Comparison of ENCODE assay signal across 12 cellular contexts in genomic region chr17:43662432-43663141, GRCh38. TPM values are rescaled to one million over a fixed set of nuclear protein-coding genes. Genes with fewer than 3 reads are reported as not detected.
DNase-seq lines count a peak whose midpoint lies in the region; ATAC-seq and TF ChIP-seq lines count a peak whose summit lies in the region.
"Had no signal": no experiment of that assay in that cellular context is flagged by ENCODE, and none has a peak within 500 bp of the region (broad histone marks: within the 10 kb centered on the region; RNA-seq: fewer than 3 reads in every experiment).

No MANE protein-coding gene starts in this region.

- ATAC-seq in Right ventricle myocardium superior (ENCODE audit: poor library complexity): no peak

- no TSS peak for BruUV-seq in PC-9 (replicated peaks; lab: Mats Ljungman, UMichigan)

- TF ChIP-seq CTCF in right atrium auricular region (IDR thresholded peaks at IDR 0.05): no peak
- TF ChIP-seq CTCF in PC-9 (conservative IDR thresholded peaks at IDR 0.05): no peak
- TF ChIP-seq CTCF in type B pancreatic cell (conservative IDR thresholded peaks at IDR 0.05): no peak
- TF ChIP-seq CTCF in CD14-positive monocyte (IDR thresholded peaks at IDR 0.05): no peak

- H3K4me3 ChIP-seq in right atrium auricular region (no peak overlapping the region), PC-9 (no peak overlapping the region)
- H3K4me3 ChIP-seq: HAP-1 had no signal

- H3K9me2 ChIP-seq in PC-9 (ENCODE audit: insufficient read depth): no peaks in the 10 kb centered on the region

- POLR2A ChIA-PET in PC-9 (lab: Charles Lee; ENCODE audit: unreplicated experiment): no interaction called here

- peak overlapping the region; percentile 86 for H3K4me3 Mint-ChIP-seq in type B pancreatic cell
- peak overlapping the region in 1 of 2 donors; percentile 20 for H3K4me3 Mint-ChIP-seq in CD14-positive monocyte

- no peaks in the 10 kb centered on the region for H3K36me3 Mint-ChIP-seq in type B pancreatic cell
- H3K36me3 Mint-ChIP-seq in CD14-positive monocyte: no peaks in the 10 kb centered on the region

- H3K27me3 ChIP-seq in right atrium auricular region (no peaks in the 10 kb centered on the region), PC-9 (ENCODE audit: insufficient read depth, low read depth) (no peaks in the 10 kb centered on the region)

- DNase-seq in right atrium auricular region (ENCODE audit: low spot score) (no peak), Right ventricle myocardium superior (no peak), PC-9 (no peak), iPS-NIHi11 (ENCODE audit: low spot score) (peak; percentile 46), type B pancreatic cell (ENCODE audit: extremely low spot score, unreplicated experiment) (no peak), CD14-positive monocyte (ENCODE audit: low spot score) (no peak), GOT3 (lab: John Stamatoyannopoulos, UW) (no peak), anterior cingulate cortex (lab: John Stamatoyannopoulos, UW) (no peak)
- DNase-seq: KBM-7, NCI-H2081, OCI-M1 had no signal

- peak overlapping the region; percentile 39; the same call in 1 of the 2 replicates for H3K4me2 ChIP-seq in PC-9

- no peaks in the 10 kb centered on the region for H3K79me2 ChIP-seq in PC-9 (ENCODE audit: low read depth)

- intact Hi-C loops in Right ventricle myocardium superior (cut with DNase I) (no loop called here), PC-9 (cut with micrococcal nuclease; ENCODE audit: unreplicated experiment) (no loop called here), CD14-positive monocyte (cut with micrococcal nuclease) (no loop called here)

- H3K9me3 ChIP-seq in right atrium auricular region (no peaks in the 10 kb centered on the region), PC-9 (ENCODE audit: insufficient read depth, low read depth) (no peaks in the 10 kb centered on the region)
- H3K9me3 ChIP-seq: HAP-1 had no signal

- H3K4me1 Mint-ChIP-seq in type B pancreatic cell (ENCODE audit: unreplicated experiment): peaks cover 55% of the 10 kb centered on the region
- peaks cover 9% of the 10 kb centered on the region for H3K4me1 Mint-ChIP-seq in CD14-positive monocyte

- CTCF ChIA-PET in PC-9 (lab: Charles Lee): interaction anchor here (0.6 kb wide), 1 partner anchor 106 kb away, joined by 13 read pairs; no protein-coding TSS in a partner anchor

- H3K36me3 ChIP-seq in right atrium auricular region (no peaks in the 10 kb centered on the region), PC-9 (ENCODE audit: low read depth) (no peaks in the 10 kb centered on the region)
- H3K36me3 ChIP-seq: HAP-1 had no signal

- peaks cover 15% of the 10 kb centered on the region for H3F3A ChIP-seq in PC-9 (ENCODE audit: insufficient read depth, low read depth)

- H3K9me3 Mint-ChIP-seq in type B pancreatic cell (no peaks in the 10 kb centered on the region), CD14-positive monocyte (no peaks in the 10 kb centered on the region)

- H3K27me3 Mint-ChIP-seq in type B pancreatic cell: no peaks in the 10 kb centered on the region
- peaks cover 8 to 19% (median 11%) of the 10 kb centered on the region in 3 donors for H3K27me3 Mint-ChIP-seq in CD14-positive monocyte (ENCODE audit: low read depth in 3 of 3)

- H3K27ac Mint-ChIP-seq in type B pancreatic cell: peak overlapping the region; percentile 93
- H3K27ac Mint-ChIP-seq in CD14-positive monocyte: peak overlapping the region in 1 of 7 donors; percentile 50

- no peaks in the 10 kb centered on the region for H4K20me1 ChIP-seq in PC-9 (ENCODE audit: insufficient read depth)

- H3K27ac ChIP-seq in right atrium auricular region: peak overlapping the region; percentile 23 to 48
- no peak overlapping the region for H3K27ac ChIP-seq in PC-9

- H3K4me1 ChIP-seq in right atrium auricular region (peaks cover 0 to 40% of the 10 kb centered on the region in 2 donors), PC-9 (replicated peaks; ENCODE audit: insufficient read depth) (peaks cover 19% of the 10 kb centered on the region)
- H3K4me1 ChIP-seq: HAP-1 had no signal

- H2AFZ ChIP-seq in PC-9: no peak overlapping the region

RNA-seq across cellular contexts. Expression of gene MEOX1, which starts 0.9 kb away (rescaled TPM):
- total RNA-seq in right atrium auricular region (10 to 100 TPM in 1 of 2 donors, 1 to 10 TPM in 1; 3.9 to 13.8 TPM), Right ventricle myocardium superior (8.5 TPM), PC-9 (2021) (0.25 and 0.72 TPM in 2 replicates), type B pancreatic cell (ENCODE audit: low replicate concordance) (5.7 and 17.2 TPM in 2 replicates)
- polyA plus RNA-seq in CD14-positive monocyte: under 1 TPM in 1 of 2 donors, not detected in 1; 0.06 TPM
